8 cellular contexts compared by ENCODE assay signal in genomic region chr7:140358771-140359095, GRCh38.
DNase-seq lines count a peak whose midpoint lies in the region; ATAC-seq and TF ChIP-seq lines count a peak whose summit lies in the region.
"Had no signal": no experiment of that assay in that cellular context is flagged by ENCODE, and none has a peak within 500 bp of the region (broad histone marks: within the 10 kb centered on the region; RNA-seq: fewer than 3 reads in every experiment).

No MANE protein-coding gene starts in this region.

- no peak overlapping the region for H3K9ac ChIP-seq in parathyroid adenoma

- DNase-seq in activated effector memory CD4-positive, alpha-beta T cell treated with anti-CD3 and anti-CD28 coated beads, Interleukin-2, amount 50 U/mL, for 16 hours = peak; percentile 76
- no peak for DNase-seq in NCI-H2081 treated with DMSO at 0.1 percent for 48 hours (lab: John Stamatoyannopoulos, UW)
- DNase-seq in DMS 273 (lab: John Stamatoyannopoulos, UW; ENCODE audit: unreplicated experiment) = no peak

- H3K4me3 ChIP-seq in parathyroid adenoma (ENCODE audit: low read depth, low read length) = no peak overlapping the region
- H3K4me3 ChIP-seq: prostate gland had no signal

- H3K4me2 ChIP-seq in parathyroid adenoma (ENCODE audit: low read length) = peak overlapping the region; percentile 0

- H3K27ac ChIP-seq in parathyroid adenoma = peak overlapping the region; percentile 86
- H3K27ac ChIP-seq: prostate gland had no signal

- peaks cover 23% of the 10 kb centered on the region for H3K4me1 ChIP-seq in parathyroid adenoma
- H3K4me1 ChIP-seq: prostate gland had no signal

- H2AFZ ChIP-seq in parathyroid adenoma = peak overlapping the region; percentile 56

- no peaks in the 10 kb centered on the region for H3K27me3 ChIP-seq in parathyroid adenoma (ENCODE audit: control insufficient read depth, insufficient read depth, low read length)

- no peaks in the 10 kb centered on the region for H3K9me3 ChIP-seq in parathyroid adenoma (ENCODE audit: control insufficient read depth, low read length)
- H3K9me3 ChIP-seq: prostate gland had no signal

- TF ChIP-seq CTCF in parathyroid adenoma (IDR thresholded peaks at IDR 0.05) = no peak

- no peaks in the 10 kb centered on the region for H3K36me3 ChIP-seq in parathyroid adenoma (ENCODE audit: control insufficient read depth, insufficient read depth, low read length)
- H3K36me3 ChIP-seq: prostate gland had no signal

- no peaks in the 10 kb centered on the region for H3K79me2 ChIP-seq in parathyroid adenoma

- peak; percentile 46 for ATAC-seq in GM18907 (IDR thresholded peaks at IDR 0.05; ENCODE audit: unreplicated experiment)
- ATAC-seq in HG03521 (IDR thresholded peaks at IDR 0.05; ENCODE audit: unreplicated experiment) = peak; percentile 41
- ATAC-seq in HG02938 (IDR thresholded peaks at IDR 0.05; ENCODE audit: unreplicated experiment) = no peak
